In the genomic region with DNA sequence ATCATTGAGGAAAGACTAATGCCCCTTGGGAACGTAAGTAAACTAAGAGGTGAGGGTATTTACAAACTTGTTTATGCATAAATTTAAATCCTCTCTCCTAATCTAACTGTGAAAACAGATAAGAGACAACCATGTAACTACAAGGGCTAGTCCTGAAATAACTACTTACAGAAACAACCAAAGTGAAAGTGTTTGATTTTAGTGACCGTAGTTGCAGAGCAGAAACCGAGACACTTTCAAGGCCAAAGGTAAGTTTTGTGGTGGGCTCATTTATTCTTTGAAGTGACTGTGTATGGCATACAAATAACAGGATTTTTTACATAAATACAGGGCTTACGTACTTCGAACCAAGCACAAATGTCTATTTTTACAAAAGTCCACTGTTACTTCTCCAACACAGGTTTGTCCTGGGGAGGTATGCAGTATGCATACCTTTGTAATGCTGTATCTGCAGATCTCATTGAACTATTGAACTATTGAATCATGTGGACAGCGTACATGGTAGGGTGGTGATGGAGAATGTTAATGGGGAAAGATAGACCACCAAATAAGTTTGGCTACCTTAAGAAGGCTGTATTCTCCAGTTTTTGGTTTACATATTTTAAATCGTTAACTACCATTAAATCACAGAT, we compare ENCODE assay signal across 21 cellular contexts.
DNase-seq lines count a peak whose midpoint lies in the region; ATAC-seq and FAIRE-seq lines count a peak whose summit lies in the region.
"Had no signal": no experiment of that assay in that cellular context is flagged by ENCODE, and none has a peak within 500 bp of the region (broad histone marks: within the 10 kb centered on the region; RNA-seq: fewer than 3 reads in every experiment).

No MANE protein-coding gene starts in this region.

- DNase-seq in urothelium cell line (ENCODE audit: low spot score) (no peak), NCI-H1105 treated with DMSO at 0.1 percent for 48 hours (lab: John Stamatoyannopoulos, UW) (no peak)
- DNase-seq: activated CD8-positive, alpha-beta T cell treated with anti-CD3 and anti-CD28 coated beads, Interleukin-2, amount 10 ng/mL, durations not matched to agents 7 days and 5 days; activated gamma-delta T cell; brain microvascular endothelial cell; CD8-positive, alpha-beta T cell; GDM1; Kasumi-1; NCI-H187; NCI-H69; small intestine; stimulated activated CD4-positive, alpha-beta T cell treated with anti-CD3 and anti-CD28 coated beads, Interleukin-2, amount 100 ng/mL, for 24 hours; stimulated activated naive CD4-positive, alpha-beta T cell treated with Interleukin-2 at 50 U/mL for 16 hours; T1000 had no signal

- peak; percentile 58 for FAIRE-seq in urothelium cell line (lab: Jason Lieb, UNC)
- FAIRE-seq: HTR-8/SVneo, small intestine had no signal

- peak; percentile 68 for ATAC-seq in GM18870 (IDR thresholded peaks at IDR 0.05; ENCODE audit: unreplicated experiment)
- peak; percentile 76 for ATAC-seq in HG02798 (IDR thresholded peaks at IDR 0.05; ENCODE audit: poor library complexity, unreplicated experiment)
- peak; percentile 65 for ATAC-seq in HG03565 (IDR thresholded peaks at IDR 0.05; ENCODE audit: unreplicated experiment)
- no peak for ATAC-seq in GM18520 (IDR thresholded peaks at IDR 0.05; ENCODE audit: unreplicated experiment)
- no peak for ATAC-seq in GM18909 (IDR thresholded peaks at IDR 0.05; ENCODE audit: poor library complexity, unreplicated experiment)
- ATAC-seq: activated CD4-positive, CD25-positive, alpha-beta regulatory T cell treated with anti-CD3 and anti-CD28 coated beads, Interleukin-2, amount 50 U/mL, for 24 hours; activated CD8-positive, alpha-beta T cell treated with anti-CD3 and anti-CD28 coated beads, Interleukin-2, amount 10 ng/mL, durations not matched to agents 7 days and 5 days; CD8-positive, alpha-beta T cell had no signal

Comparison
In these comparisons a context has a peak if more than half of its experiments do, and no peak if none do; other contexts are left out.
1. ATAC-seq: peak in GM18870 (single experiment), HG02798 (single experiment) and HG03565 (single experiment); none in GM18520 (single experiment) and GM18909 (single experiment).